8 cellular contexts compared by ENCODE assay signal in the genomic region with DNA sequence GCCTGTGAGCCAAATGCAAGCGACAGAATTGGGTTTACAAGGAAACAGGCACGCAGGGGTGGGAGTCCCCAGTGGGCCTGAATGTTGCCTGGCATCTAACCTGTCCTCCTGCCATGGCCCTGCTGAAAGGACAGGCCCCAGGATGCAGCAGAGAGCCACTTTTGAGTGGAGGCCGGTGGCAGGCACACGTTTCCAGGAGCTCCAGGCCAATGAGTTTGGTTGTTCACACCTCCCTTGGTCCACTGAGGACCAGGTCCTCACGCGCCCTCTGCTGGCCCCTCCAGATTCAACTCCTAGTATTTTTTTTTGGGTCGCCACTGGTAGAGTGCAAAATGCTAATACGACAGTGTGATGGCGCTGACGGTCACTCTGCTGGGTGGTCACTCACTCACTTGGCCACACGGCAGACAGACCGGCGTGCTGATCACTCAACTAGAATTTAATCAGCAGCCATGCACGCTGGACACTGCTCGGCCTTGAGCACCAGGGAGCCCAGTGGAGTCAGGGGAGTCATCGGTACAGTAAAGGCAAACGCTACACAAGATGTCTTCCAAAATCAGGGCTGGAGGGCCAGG.
DNase-seq lines count a peak whose midpoint lies in the region; ATAC-seq and TF ChIP-seq lines count a peak whose summit lies in the region.

No MANE protein-coding gene starts in this region.

- TF ChIP-seq CTCF in GM06990 (IDR thresholded peaks at IDR 0.05; ENCODE audit: insufficient read depth, low read length, poor library complexity, severe bottlenecking) (peak; percentile 86), cardiac muscle cell (IDR thresholded peaks at IDR 0.05; ENCODE audit: low read depth, low read length) (peak; percentile 73), sigmoid colon (IDR thresholded peaks at IDR 0.05) (peak in 3 of 4 experiments; percentile 17 to 50 (median 46))

- TF ChIP-seq EP300 in sigmoid colon (IDR thresholded peaks at IDR 0.05): no peak

- H3K27ac ChIP-seq in cardiac muscle cell (no peak overlapping the region), sigmoid colon (no peak overlapping the region)

- H3K9me3 ChIP-seq in cardiac muscle cell (ENCODE audit: low read depth) (no peaks in the 10 kb centered on the region), sigmoid colon (no peaks in the 10 kb centered on the region)

- no peak for TF ChIP-seq POLR2A in sigmoid colon (IDR thresholded peaks at IDR 0.05)

- no peaks in the 10 kb centered on the region for H3K4me1 ChIP-seq in cardiac muscle cell (ENCODE audit: low read depth)
- H3K4me1 ChIP-seq in sigmoid colon: no peaks in the 10 kb centered on the region

- DNase-seq in GM06990 (ENCODE audit: extremely low read depth, insufficient read length): peak; percentile 62
- DNase-seq in HT1080 (ENCODE audit: low read depth): peak; percentile 60
- peak; percentile 19 for DNase-seq in SHP77 treated with DMSO at 0.1 percent for 48 hours (lab: John Stamatoyannopoulos, UW)
- peak; percentile 87 for DNase-seq in activated effector memory CD4-positive, alpha-beta T cell treated with anti-CD3 and anti-CD28 coated beads, Interleukin-2, amount 50 U/mL, for 16 hours
- DNase-seq in cardiac muscle cell (ENCODE audit: low read depth in 1 of 2, low spot score in 1 of 2): peak; percentile 76 to 86
- DNase-seq in sigmoid colon: no peak
- DNase-seq in NCI-H2107 treated with DMSO at 0.1 percent for 48 hours (lab: John Stamatoyannopoulos, UW; ENCODE audit: unreplicated experiment): no peak

- H3K4me3 ChIP-seq in GM06990 (replicated peaks; ENCODE audit: low read depth, low read length): no peak overlapping the region
- no peak overlapping the region for H3K4me3 ChIP-seq in cardiac muscle cell
- no peak overlapping the region for H3K4me3 ChIP-seq in sigmoid colon

- H3K36me3 ChIP-seq in GM06990 (ENCODE audit: control insufficient read depth, insufficient read depth, low read length) (no peaks in the 10 kb centered on the region), cardiac muscle cell (no peaks in the 10 kb centered on the region), sigmoid colon (peaks cover 3 to 44% (median 4%) of the 10 kb centered on the region in 4 donors)

- no peaks in the 10 kb centered on the region for H3K27me3 ChIP-seq in GM06990 (replicated peaks; ENCODE audit: control insufficient read depth, insufficient read depth, low read length)
- H3K27me3 ChIP-seq in cardiac muscle cell: no peaks in the 10 kb centered on the region
- H3K27me3 ChIP-seq in sigmoid colon: no peaks in the 10 kb centered on the region

- WGBS in sigmoid colon, 2 donors: 76 to 79% methylated on average over 17 of the region's 17 CpGs

- intact Hi-C loops in sigmoid colon (cut with DNase I): no loop called here

- no peak for ATAC-seq in GM21390 (IDR thresholded peaks at IDR 0.05; ENCODE audit: unreplicated experiment)

Comparison
In these comparisons a context has a peak if more than half of its experiments do, and no peak if none do; other contexts are left out.
1. DNase-seq: peak in GM06990 (single experiment), HT1080 (single experiment), SHP77 treated with DMSO at 0.1 percent for 48 hours (single experiment), activated effector memory CD4-positive, alpha-beta T cell treated with anti-CD3 and anti-CD28 coated beads, Interleukin-2, amount 50 U/mL, for 16 hours (single experiment) and cardiac muscle cell (2 of 2); none in sigmoid colon (single experiment) and NCI-H2107 treated with DMSO at 0.1 percent for 48 hours (single experiment).
2. Peak in every context shown above with its lines, with median percentiles within 50 percentile points of each other: CTCF ChIP-seq.